In genomic region chr10:116385994-116386809, GRCh38 we compare ENCODE assay signal across 1 cellular context.
TF ChIP-seq lines count a peak whose summit lies in the region.

No MANE protein-coding gene starts in this region.

TF ChIP-seq in HCT116, 20 proteins besides CTCF, POLR2A, EP300 and RAD21 (continued from another document):
- TF ChIP-seq ZBTB33 (IDR thresholded peaks at IDR 0.05; ENCODE audit: extremely low read depth, insufficient replicate concordance, low read length) (no peak), POLR2AphosphoS5 (IDR thresholded peaks at IDR 0.05; ENCODE audit: low read depth, low read length) (no peak), EZH2phosphoT487 (IDR thresholded peaks at IDR 0.05; ENCODE audit: borderline replicate concordance) (no peak), FOSL1 (IDR thresholded peaks at IDR 0.05; ENCODE audit: low read depth) (no peak), JUND (IDR thresholded peaks at IDR 0.05) (no peak), YY1 (IDR thresholded peaks at IDR 0.05; ENCODE audit: extremely low read depth, insufficient replicate concordance, low read depth, low read length) (no peak)
